12 cellular contexts compared by ENCODE assay signal in the genomic region with DNA sequence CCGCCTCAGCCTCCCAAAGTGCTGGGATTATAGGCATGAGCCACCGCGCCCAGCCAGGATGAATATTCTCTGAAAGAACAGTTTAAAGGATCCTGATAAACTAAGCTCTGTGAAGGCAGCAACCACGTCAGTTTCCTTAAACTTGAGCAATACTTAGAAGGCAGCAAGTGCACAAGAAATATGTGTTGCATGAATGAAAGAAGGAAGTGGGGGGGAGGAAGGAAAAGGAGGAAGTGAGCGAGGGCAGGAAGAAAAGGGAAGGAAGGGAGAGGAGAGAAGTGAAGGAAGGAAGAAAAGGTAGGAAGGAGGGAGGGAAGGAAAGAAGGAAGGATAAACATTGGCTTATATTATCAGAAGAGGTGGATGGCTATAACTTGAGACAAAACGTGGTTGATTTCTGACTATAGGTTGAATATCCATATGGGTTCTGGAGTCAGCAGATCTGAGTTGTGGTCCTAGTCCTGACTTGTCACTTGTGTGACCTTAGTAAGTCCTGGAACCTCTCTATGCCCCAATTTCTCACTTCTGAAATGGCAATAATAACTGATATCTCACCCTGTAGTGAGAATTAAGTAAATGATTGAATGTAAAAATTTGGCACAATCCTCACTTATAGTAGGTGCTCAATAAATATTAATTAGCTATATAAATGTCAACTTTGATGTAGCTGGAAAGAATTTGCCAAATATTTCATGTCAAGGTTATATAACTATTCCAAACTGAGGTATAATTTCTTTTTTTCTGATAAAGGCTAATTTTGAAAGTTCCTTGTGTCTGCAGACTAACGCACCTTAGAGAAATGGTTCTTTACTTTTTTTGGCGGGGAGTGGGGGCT. TPM values are rescaled to one million over a fixed set of nuclear protein-coding genes. Genes with fewer than 3 reads are reported as not detected.
DNase-seq lines count a peak whose midpoint lies in the region; ATAC-seq and TF ChIP-seq lines count a peak whose summit lies in the region.
"Had no signal": no experiment of that assay in that cellular context is flagged by ENCODE, and none has a peak within 500 bp of the region (broad histone marks: within the 10 kb centered on the region; RNA-seq: fewer than 3 reads in every experiment).

No MANE protein-coding gene starts in this region.

- intact Hi-C loops in spleen (cut with DNase I; ENCODE audit: low total_unique reads): no loop called here

- H3K4me1 ChIP-seq in spleen: peaks cover 49 to 100% (median 98%) of the 10 kb centered on the region in 6 donors

- ATAC-seq in GM19467 (IDR thresholded peaks at IDR 0.05; ENCODE audit: unreplicated experiment): no peak
- ATAC-seq: activated CD8-positive, alpha-beta T cell treated with anti-CD3 and anti-CD28 coated beads, Interleukin-2, amount 10 ng/mL, durations not matched to agents 7 days and 5 days; T-helper 17 cell had no signal

- 48 to 65% (median 64%) methylated on average over 8 of the region's 8 CpGs for WGBS in spleen, 5 donors

- H3K36me3 ChIP-seq in spleen: peaks cover 0 to 4% (median 0%) of the 10 kb centered on the region in 6 donors

- no peak overlapping the region for H3K4me3 ChIP-seq in HL-60 (replicated peaks; ENCODE audit: insufficient read depth, low read length)
- peak overlapping the region in 1 of 8 donors; percentile 15 for H3K4me3 ChIP-seq in spleen
- H3K4me3 ChIP-seq: coronary artery, testis had no signal

- peak; percentile 70 to 79 for DNase-seq in HL-60 (ENCODE audit: low read depth in 1 of 2, low spot score in 1 of 2)
- DNase-seq in NOMO-1 treated with dmso at 0.1 percent for 144 hours (lab: John Stamatoyannopoulos, UW; ENCODE audit: unreplicated experiment): peak; percentile 47
- peak in 2 of 61 donors; percentile 17 to 32 for DNase-seq in caudate nucleus (lab: John Stamatoyannopoulos, UW)
- DNase-seq in spleen: no peak
- DNase-seq in G401 (ENCODE audit: low spot score): no peak
- DNase-seq in COLO829 (ENCODE audit: low spot score): no peak
- DNase-seq: activated CD8-positive, alpha-beta T cell treated with anti-CD3 and anti-CD28 coated beads, Interleukin-2, amount 10 ng/mL, durations not matched to agents 7 days and 5 days; Calu3; T-helper 17 cell; testis had no signal

- TF ChIP-seq CTCF in HL-60 (IDR thresholded peaks at IDR 0.05; ENCODE audit: insufficient read depth, low read length): no peak
- no peak for TF ChIP-seq CTCF in spleen (IDR thresholded peaks at IDR 0.05 in 8 of 11, conservative IDR thresholded peaks at IDR 0.05 in 3 of 11)

- in situ Hi-C loops in G401 (cut with HindIII; ENCODE audit: low sequenced_read_pairs): no loop called here

- no peaks in the 10 kb centered on the region for H3K27me3 ChIP-seq in HL-60 (ENCODE audit: insufficient read depth, poor library complexity, severe bottlenecking)
- H3K27me3 ChIP-seq in spleen (replicated peaks in 1 of 7): no peaks in the 10 kb centered on the region
- H3K27me3 ChIP-seq: testis had no signal

- peak overlapping the region; percentile 49 for H3K27ac ChIP-seq in HL-60 (replicated peaks)
- peak overlapping the region; percentile 18 for H3K27ac ChIP-seq in caudate nucleus (ENCODE audit: low read depth, low read length)
- H3K27ac ChIP-seq in spleen: peak overlapping the region in 7 of 8 donors; percentile 36 to 98 (median 93)
- H3K27ac ChIP-seq: testis had no signal

- H3K9me3 ChIP-seq in spleen: no peaks in the 10 kb centered on the region
- H3K9me3 ChIP-seq: testis had no signal

- TF ChIP-seq POLR2A in spleen (IDR thresholded peaks at IDR 0.05): no peak

RNA-seq across cellular contexts. Expression of a gene that starts 12.0 kb away (rescaled TPM):
- 10 to 100 TPM; 57.7 to 90.0 (median 77.0) TPM for total RNA-seq in spleen
- polyA plus RNA-seq in spleen: 10 to 100 TPM; 16.4 to 25.0 (median 16.7) TPM
- 7.1 and 25.4 TPM in 2 replicates for total RNA-seq in G401 (2014; rRNA removed; shearing (Covaris generic))

RNA-seq across cellular contexts. Expression of a gene that starts 44.6 kb away (rescaled TPM):
- 10 to 100 TPM; 31.7 to 83.2 (median 77.3) TPM for total RNA-seq in spleen
- polyA plus RNA-seq in spleen: 100 to 1,000 TPM; 166 to 247 (median 212) TPM
- total RNA-seq in G401 (2014; rRNA removed; shearing (Covaris generic)): 82.0 and 83.7 TPM in 2 replicates

RNA-seq across cellular contexts. Expression of a gene that starts 44.9 kb away (rescaled TPM):
- 10 to 100 TPM in 3 of 7 donors, 1 to 10 TPM in 4; 7.3 to 13.4 (median 9.9) TPM for total RNA-seq in spleen
- polyA plus RNA-seq in spleen: 1 to 10 TPM; 1.9 to 4.3 (median 3.2) TPM
- total RNA-seq in G401 (2014; rRNA removed; shearing (Covaris generic)): 3.4 and 4.2 TPM in 2 replicates

Comparison
In these comparisons a context has a peak if more than half of its experiments do, and no peak if none do; other contexts are left out.
1. DNase-seq: peak in HL-60 (2 of 2) and NOMO-1 treated with dmso at 0.1 percent for 144 hours (single experiment); none in spleen (single experiment), G401 (single experiment) and COLO829 (single experiment).
2. H3K27ac ChIP-seq: peak in every context shown above with its lines; median percentile 93 in spleen; 49 in HL-60; 18 in caudate nucleus.